ENCODE assay signal across 8 cellular contexts in the genomic region with DNA sequence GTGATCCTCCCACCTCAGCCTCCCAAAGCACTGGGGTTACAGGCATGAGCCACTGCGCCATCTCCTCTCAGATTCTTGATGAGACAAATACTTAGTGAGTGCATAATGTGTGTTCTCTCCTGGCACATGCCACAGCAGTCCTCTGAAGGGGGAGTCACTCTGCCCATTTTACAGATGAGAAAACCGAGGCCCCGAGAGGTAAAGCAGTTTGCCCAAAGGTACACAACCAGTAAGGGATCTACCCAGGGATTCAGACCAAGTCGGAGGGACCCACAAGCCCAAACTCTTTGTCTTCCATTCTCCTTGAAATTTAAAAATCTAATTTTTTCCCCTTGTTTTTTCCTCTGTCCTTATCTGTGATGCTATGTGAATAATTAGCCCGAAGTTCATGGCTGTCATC. TPM values are rescaled to one million over a fixed set of nuclear protein-coding genes. Genes with fewer than 3 reads are reported as not detected.
"Had no signal": no experiment of that assay in that cellular context is flagged by ENCODE, and none has a peak within 500 bp of the region (broad histone marks: within the 10 kb centered on the region; RNA-seq: fewer than 3 reads in every experiment).

No MANE protein-coding gene starts in this region.

- H3K4me3 ChIP-seq: GM23338 had no signal

- H3K27ac Mint-ChIP-seq: GM23338 had no signal

- FAIRE-seq: H1, H54, HTR-8/SVneo had no signal

- H3K4me3 Mint-ChIP-seq: GM23338, H9 had no signal

- H3K27me3 Mint-ChIP-seq: IgD-negative memory B cell had no signal

- DNase-seq: H9, HCEC 1CT had no signal

- H3K9me3 Mint-ChIP-seq: GM23338, H9, IgD-negative memory B cell had no signal

- H2AFZ ChIP-seq: GM23338 had no signal

- ATAC-seq: GM23338 had no signal

- H3K4me2 ChIP-seq: GM23338 had no signal

RNA-seq across cellular contexts. Expression of a gene that starts 39.0 kb away (rescaled TPM):
- total RNA-seq: GM23338, H1, H9, HT-29 had no signal
- polyA plus RNA-seq: IgD-negative memory B cell had no signal

RNA-seq across cellular contexts. Expression of a gene that starts 57.5 kb away (rescaled TPM):
- total RNA-seq: GM23338 had no signal
- polyA plus RNA-seq: GM23338 had no signal
